1 cellular context compared by ENCODE assay signal in genomic region chr5:107501965-107502691, GRCh38.
TF ChIP-seq lines count a peak whose summit lies in the region.

No MANE protein-coding gene starts in this region.

TF ChIP-seq in GM23338, 12 proteins besides CTCF, POLR2A, EP300 and RAD21 (continued from another document):
- TF ChIP-seq ZNF462 (CRISPR knock-in tag; IDR thresholded peaks at IDR 0.05) (no peak), STAT1 (IDR thresholded peaks at IDR 0.05; ENCODE audit: unreplicated experiment) (no peak), CREB1 (CRISPR knock-in tag; IDR thresholded peaks at IDR 0.05; ENCODE audit: low read depth) (no peak), POLR2AphosphoS5 (IDR thresholded peaks at IDR 0.05; ENCODE audit: low read depth) (no peak), ZNF114 (CRISPR knock-in tag; IDR thresholded peaks at IDR 0.05) (no peak), REST (IDR thresholded peaks at IDR 0.05; ENCODE audit: unreplicated experiment) (no peak)
